Comparison of ENCODE assay signal across 22 cellular contexts in genomic region chr10:29897999-29898716, GRCh38.
DNase-seq lines count a peak whose midpoint lies in the region; ATAC-seq, FAIRE-seq and TF ChIP-seq lines count a peak whose summit lies in the region.
"Had no signal": no experiment of that assay in that cellular context is flagged by ENCODE, and none has a peak within 500 bp of the region (broad histone marks: within the 10 kb centered on the region; RNA-seq: fewer than 3 reads in every experiment).

No MANE protein-coding gene starts in this region.

- H3K27ac Mint-ChIP-seq in activated naive CD8-positive, alpha-beta T cell treated with anti-CD3 and anti-CD28 coated beads for 36 hours: peak overlapping the region; percentile 19
- no peak overlapping the region for H3K27ac Mint-ChIP-seq in activated naive CD8-positive, alpha-beta T cell treated with anti-CD3 and anti-CD28 coated beads, Interleukin-2, amount 50 U/mL, for 24 hours
- H3K27ac Mint-ChIP-seq in astrocyte (ENCODE audit: unreplicated experiment): no peak overlapping the region
- H3K27ac Mint-ChIP-seq: CD4-positive, alpha-beta T cell had no signal

- H3K9me3 ChIP-seq in astrocyte (ENCODE audit: insufficient read depth, low read depth, low read length): no peaks in the 10 kb centered on the region
- H3K9me3 ChIP-seq in thoracic aorta: no peaks in the 10 kb centered on the region
- H3K9me3 ChIP-seq in SK-N-SH: 0 out of 2 replicates have a peak, but pooled peaks cover 6% of the 10 kb centered on the region
- H3K9me3 ChIP-seq: A549, HAP-1 had no signal

- H3K36me3 ChIP-seq in astrocyte (ENCODE audit: insufficient read depth, low read length) (no peaks in the 10 kb centered on the region), thoracic aorta (no peaks in the 10 kb centered on the region), SK-N-SH (replicated peaks in 1 of 2; ENCODE audit: control insufficient read depth in 1 of 2, insufficient read depth in 2 of 2, low read length in 1 of 2) (no peaks in the 10 kb centered on the region)
- H3K36me3 ChIP-seq: HAP-1 had no signal

- 87% methylated on average over 6 of the region's 6 CpGs for WGBS in SK-N-SH (ENCODE audit: low lambda C conversion rate)

- POLR2A ChIA-PET in SK-N-SH (lab: Yijun Ruan, JAX): no interaction called here

- ATAC-seq in activated naive CD8-positive, alpha-beta T cell treated with anti-CD3 and anti-CD28 coated beads, Interleukin-2, amount 50 U/mL, for 24 hours: no peak
- ATAC-seq in left lobe of liver (peak; percentile 92), thoracic aorta (ENCODE audit: insufficient number of reproducible peaks, low FRiP score, low read depth) (no peak)
- ATAC-seq: A549 had no signal

- no peak for TF ChIP-seq EP300 in SK-N-SH (IDR thresholded peaks at IDR 0.05; ENCODE audit: borderline replicate concordance in 1 of 2, low read depth in 1 of 2, low read length in 1 of 2)

- H2AFZ ChIP-seq in astrocyte (ENCODE audit: low read depth, low read length) (no peak overlapping the region), SK-N-SH (ENCODE audit: low read depth) (no peak overlapping the region)
- H2AFZ ChIP-seq: GM23248 had no signal

- H3K4me2 ChIP-seq in astrocyte (ENCODE audit: low read length) (no peak overlapping the region), SK-N-SH (no peak overlapping the region)
- H3K4me2 ChIP-seq: A549 had no signal

- CTCF ChIA-PET in SK-N-SH (lab: Yijun Ruan, JAX): interaction anchor here (1.0 kb wide), 1 partner anchor 24 kb away, joined by 4 read pairs; no protein-coding TSS in a partner anchor

- TF ChIP-seq CTCF in astrocyte (IDR thresholded peaks at IDR 0.05; ENCODE audit: insufficient read depth, low read depth, low read length) (no peak), thoracic aorta (IDR thresholded peaks at IDR 0.05) (no peak), GM13976 (IDR thresholded peaks at IDR 0.05; ENCODE audit: borderline replicate concordance, control extremely low read depth, extremely low read depth, insufficient read depth, missing control alignments) (no peak), SK-N-SH (IDR thresholded peaks at IDR 0.05) (no peak)

- no peak overlapping the region for H3K4me3 ChIP-seq in astrocyte (ENCODE audit: insufficient read depth, low read depth, low read length)
- H3K4me3 ChIP-seq in thoracic aorta: no peak overlapping the region
- H3K4me3 ChIP-seq in SK-N-SH (ENCODE audit: low read depth in 2 of 2, low read length in 1 of 2): no peak overlapping the region
- H3K4me3 ChIP-seq: A549, GM23248, HAP-1 had no signal

- no peak overlapping the region for H3K4me3 Mint-ChIP-seq in activated naive CD8-positive, alpha-beta T cell treated with anti-CD3 and anti-CD28 coated beads for 36 hours
- no peak overlapping the region for H3K4me3 Mint-ChIP-seq in activated naive CD8-positive, alpha-beta T cell treated with anti-CD3 and anti-CD28 coated beads, Interleukin-2, amount 50 U/mL, for 24 hours
- peak overlapping the region; percentile 27 for H3K4me3 Mint-ChIP-seq in astrocyte (ENCODE audit: unreplicated experiment)
- H3K4me3 Mint-ChIP-seq: CD4-positive, alpha-beta T cell had no signal

- H3K9me2 ChIP-seq in SK-N-SH: no peaks in the 10 kb centered on the region

- H3K27me3 Mint-ChIP-seq in activated naive CD8-positive, alpha-beta T cell treated with anti-CD3 and anti-CD28 coated beads for 36 hours: peaks cover 16% of the 10 kb centered on the region
- no peaks in the 10 kb centered on the region for H3K27me3 Mint-ChIP-seq in activated naive CD8-positive, alpha-beta T cell treated with anti-CD3 and anti-CD28 coated beads, Interleukin-2, amount 50 U/mL, for 24 hours
- peaks cover 9% of the 10 kb centered on the region for H3K27me3 Mint-ChIP-seq in astrocyte (ENCODE audit: low read depth, unreplicated experiment)

- TF ChIP-seq RAD21 in SK-N-SH (IDR thresholded peaks at IDR 0.05; ENCODE audit: low read length): no peak

- H3K36me3 Mint-ChIP-seq in activated naive CD8-positive, alpha-beta T cell treated with anti-CD3 and anti-CD28 coated beads for 36 hours: no peaks in the 10 kb centered on the region
- no peaks in the 10 kb centered on the region for H3K36me3 Mint-ChIP-seq in activated naive CD8-positive, alpha-beta T cell treated with anti-CD3 and anti-CD28 coated beads, Interleukin-2, amount 50 U/mL, for 24 hours (ENCODE audit: low read depth)
- peaks cover 2% of the 10 kb centered on the region for H3K36me3 Mint-ChIP-seq in astrocyte (ENCODE audit: low read depth, unreplicated experiment)

- H3K79me2 ChIP-seq in astrocyte (ENCODE audit: insufficient read depth, low read length): no peaks in the 10 kb centered on the region
- H3K79me2 ChIP-seq in SK-N-SH (ENCODE audit: insufficient read depth): no peaks in the 10 kb centered on the region

- in situ Hi-C loops in GM13976 (cut with MboI; ENCODE audit: low sequenced_read_pairs, unreplicated experiment): no loop called here

- H3K27ac ChIP-seq in astrocyte (ENCODE audit: low read depth, low read length) (no peak overlapping the region), thoracic aorta (peak overlapping the region; percentile 19 to 45), substantia nigra (ENCODE audit: low read depth, low read length, poor library complexity, severe bottlenecking) (no peak overlapping the region), SK-N-SH (ENCODE audit: low read depth in 2 of 2, low read length in 1 of 2) (no peak overlapping the region)
- H3K27ac ChIP-seq: 22Rv1, A549, C4-2B, GM23248, HL-60 had no signal

- peaks cover 22% of the 10 kb centered on the region for H3F3A ChIP-seq in SK-N-SH (replicated peaks; ENCODE audit: insufficient read depth)

- H3K4me1 ChIP-seq in astrocyte (ENCODE audit: insufficient read depth, low read length) (peaks cover 19% of the 10 kb centered on the region), thoracic aorta (ENCODE audit: control insufficient read depth in 1 of 2, low read depth in 2 of 2) (peaks cover 8 to 33% of the 10 kb centered on the region in 2 donors), SK-N-SH (ENCODE audit: control insufficient read depth in 1 of 2, insufficient read depth in 2 of 2, low read depth in 1 of 2, low read length in 1 of 2) (peaks cover 2 to 9% of the 10 kb centered on the region in 2 experiments; a peak in 2 of 4 replicates)
- H3K4me1 ChIP-seq: A549, HAP-1 had no signal

- H3K4me1 Mint-ChIP-seq in activated naive CD8-positive, alpha-beta T cell treated with anti-CD3 and anti-CD28 coated beads for 36 hours: no peaks in the 10 kb centered on the region
- H3K4me1 Mint-ChIP-seq in activated naive CD8-positive, alpha-beta T cell treated with anti-CD3 and anti-CD28 coated beads, Interleukin-2, amount 50 U/mL, for 24 hours: no peaks in the 10 kb centered on the region
- peaks cover 22% of the 10 kb centered on the region for H3K4me1 Mint-ChIP-seq in astrocyte (ENCODE audit: low read depth, unreplicated experiment)

- no peak overlapping the region for H3K9ac ChIP-seq in astrocyte (ENCODE audit: low read length)
- no peak overlapping the region for H3K9ac ChIP-seq in SK-N-SH
- H3K9ac ChIP-seq: GM23248 had no signal

- FAIRE-seq in astrocyte (lab: Jason Lieb, UNC): no peak
- FAIRE-seq: A549, D721Med had no signal

- H3K9me3 Mint-ChIP-seq in activated naive CD8-positive, alpha-beta T cell treated with anti-CD3 and anti-CD28 coated beads for 36 hours: no peaks in the 10 kb centered on the region
- H3K9me3 Mint-ChIP-seq in activated naive CD8-positive, alpha-beta T cell treated with anti-CD3 and anti-CD28 coated beads, Interleukin-2, amount 50 U/mL, for 24 hours: no peaks in the 10 kb centered on the region
- peaks cover 3% of the 10 kb centered on the region for H3K9me3 Mint-ChIP-seq in astrocyte (ENCODE audit: unreplicated experiment)

- H3K27me3 ChIP-seq in astrocyte (ENCODE audit: insufficient read depth, low read length) (no peaks in the 10 kb centered on the region), thoracic aorta (replicated peaks; ENCODE audit: insufficient read depth) (no peaks in the 10 kb centered on the region), SK-N-SH (ENCODE audit: insufficient read depth) (no peaks in the 10 kb centered on the region)

- no peak for DNase-seq in activated naive CD8-positive, alpha-beta T cell treated with anti-CD3 and anti-CD28 coated beads for 36 hours
- DNase-seq in activated naive CD8-positive, alpha-beta T cell treated with anti-CD3 and anti-CD28 coated beads, Interleukin-2, amount 50 U/mL, for 24 hours: no peak
- DNase-seq in astrocyte (ENCODE audit: low read depth) (no peak), left lobe of liver (ENCODE audit: low spot score) (peak; percentile 49), thoracic aorta (ENCODE audit: low spot score) (no peak), GM13976 (ENCODE audit: low spot score) (no peak), substantia nigra (lab: John Stamatoyannopoulos, UW) (no peak), SK-N-SH (no peak)
- DNase-seq: AML-193; Caco-2; CD4-positive, alpha-beta T cell; DMS153; DMS79; GDM1; GM23248; IMR-90 had no signal

- H4K20me1 ChIP-seq in astrocyte (ENCODE audit: insufficient read depth, low read length): no peaks in the 10 kb centered on the region
- no peaks in the 10 kb centered on the region for H4K20me1 ChIP-seq in SK-N-SH (ENCODE audit: insufficient read depth)

TF ChIP-seq in SK-N-SH, 30 proteins besides CTCF, POLR2A, EP300 and RAD21:
- TF ChIP-seq MEF2A (IDR thresholded peaks at IDR 0.05; ENCODE audit: borderline replicate concordance, low read depth): no peak
- TF ChIP-seq, protein P1, sequence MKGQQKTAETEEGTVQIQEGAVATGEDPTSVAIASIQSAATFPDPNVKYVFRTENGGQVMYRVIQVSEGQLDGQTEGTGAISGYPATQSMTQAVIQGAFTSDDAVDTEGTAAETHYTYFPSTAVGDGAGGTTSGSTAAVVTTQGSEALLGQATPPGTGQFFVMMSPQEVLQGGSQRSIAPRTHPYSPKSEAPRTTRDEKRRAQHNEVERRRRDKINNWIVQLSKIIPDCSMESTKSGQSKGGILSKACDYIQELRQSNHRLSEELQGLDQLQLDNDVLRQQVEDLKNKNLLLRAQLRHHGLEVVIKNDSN (IDR thresholded peaks at IDR 0.05; ENCODE audit: borderline replicate concordance, low read depth): no peak
- no peak for TF ChIP-seq TCF12 (IDR thresholded peaks at IDR 0.05)

Comparison
In these comparisons a context has a peak if more than half of its experiments do, and no peak if none do; other contexts are left out.
1. H3K27ac ChIP-seq: peak in thoracic aorta (2 of 2); none in astrocyte (single experiment), substantia nigra (single experiment) and SK-N-SH (0 of 2).